21 cellular contexts compared by ENCODE assay signal in the genomic region with DNA sequence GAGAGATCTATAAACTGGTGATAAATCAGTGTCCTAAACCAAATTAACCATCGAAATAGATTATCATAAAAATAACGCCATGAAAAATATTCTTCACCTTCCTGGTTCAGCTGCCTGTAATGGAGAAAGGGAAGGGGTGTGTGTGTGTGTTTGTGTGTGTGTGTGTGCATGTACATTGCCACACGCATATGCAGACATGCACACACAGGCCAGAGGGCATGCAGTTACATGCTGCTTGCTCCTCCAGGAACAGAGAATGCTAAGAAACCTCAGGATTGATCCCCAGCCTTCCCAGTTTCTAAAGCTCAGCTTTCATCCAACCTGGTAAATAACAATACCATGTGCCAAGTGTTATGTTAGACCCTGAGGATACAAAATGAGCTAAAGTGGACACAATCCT.
"Had no signal": no experiment of that assay in that cellular context is flagged by ENCODE, and none has a peak within 500 bp of the region (broad histone marks: within the 10 kb centered on the region; RNA-seq: fewer than 3 reads in every experiment).

No MANE protein-coding gene starts in this region.

- H3K36me3 Mint-ChIP-seq: activated naive CD4-positive, alpha-beta T cell treated with anti-CD3 and anti-CD28 coated beads, Interleukin-2, amount 50 U/mL, for 72 hours; brain; IgD-negative memory B cell; T-cell had no signal

- H3K4me1 Mint-ChIP-seq: IgD-negative memory B cell had no signal

- H3K9me3 Mint-ChIP-seq: activated CD8-positive, alpha-beta T cell treated with anti-CD3 and anti-CD28 coated beads for 36 hours; activated naive CD4-positive, alpha-beta T cell treated with anti-CD3 and anti-CD28 coated beads, Interleukin-2, amount 50 U/mL, for 72 hours; activated naive CD8-positive, alpha-beta T cell treated with anti-CD3 and anti-CD28 coated beads, Interleukin-2, amount 50 U/mL, for 24 hours; activated T-cell treated with anti-CD3 and anti-CD28 coated beads, Interleukin-2, amount 50 U/mL, for 72 hours; T-cell had no signal

- H3K4me3 Mint-ChIP-seq: activated CD8-positive, alpha-beta T cell treated with anti-CD3 and anti-CD28 coated beads for 36 hours; IgD-negative memory B cell had no signal

- H3K27ac ChIP-seq: SK-N-MC had no signal

- ATAC-seq: PC-3 had no signal

- H3K4me3 ChIP-seq: SK-N-MC had no signal

- H3K27ac Mint-ChIP-seq: activated T-cell treated with anti-CD3 and anti-CD28 coated beads, Interleukin-2, amount 50 U/mL, for 72 hours; IgD-negative memory B cell had no signal

- DNase-seq: activated CD4-positive, alpha-beta T cell treated with anti-CD3 and anti-CD28 coated beads for 4 hours; activated CD8-positive, alpha-beta memory T cell treated with anti-CD3 and anti-CD28 coated beads, Interleukin-2, amount 50 U/mL, for 4 hours; activated effector memory CD4-positive, alpha-beta T cell treated with Interleukin-2 at 50 U/mL for 16 hours; activated T-cell treated with anti-CD3 and anti-CD28 coated beads, Interleukin-2, amount 50 U/mL, for 72 hours; amygdala; KG1; NCI-H1048; NCI-H146; NCI-H187 treated with DMSO at 0.1 percent for 48 hours; NCI-H2081 treated with DMSO at 0.1 percent for 48 hours; NCI-H446; NCI-H524; T-cell; T1000 had no signal
